Comparison of ENCODE assay signal across 10 cellular contexts in the genomic region with DNA sequence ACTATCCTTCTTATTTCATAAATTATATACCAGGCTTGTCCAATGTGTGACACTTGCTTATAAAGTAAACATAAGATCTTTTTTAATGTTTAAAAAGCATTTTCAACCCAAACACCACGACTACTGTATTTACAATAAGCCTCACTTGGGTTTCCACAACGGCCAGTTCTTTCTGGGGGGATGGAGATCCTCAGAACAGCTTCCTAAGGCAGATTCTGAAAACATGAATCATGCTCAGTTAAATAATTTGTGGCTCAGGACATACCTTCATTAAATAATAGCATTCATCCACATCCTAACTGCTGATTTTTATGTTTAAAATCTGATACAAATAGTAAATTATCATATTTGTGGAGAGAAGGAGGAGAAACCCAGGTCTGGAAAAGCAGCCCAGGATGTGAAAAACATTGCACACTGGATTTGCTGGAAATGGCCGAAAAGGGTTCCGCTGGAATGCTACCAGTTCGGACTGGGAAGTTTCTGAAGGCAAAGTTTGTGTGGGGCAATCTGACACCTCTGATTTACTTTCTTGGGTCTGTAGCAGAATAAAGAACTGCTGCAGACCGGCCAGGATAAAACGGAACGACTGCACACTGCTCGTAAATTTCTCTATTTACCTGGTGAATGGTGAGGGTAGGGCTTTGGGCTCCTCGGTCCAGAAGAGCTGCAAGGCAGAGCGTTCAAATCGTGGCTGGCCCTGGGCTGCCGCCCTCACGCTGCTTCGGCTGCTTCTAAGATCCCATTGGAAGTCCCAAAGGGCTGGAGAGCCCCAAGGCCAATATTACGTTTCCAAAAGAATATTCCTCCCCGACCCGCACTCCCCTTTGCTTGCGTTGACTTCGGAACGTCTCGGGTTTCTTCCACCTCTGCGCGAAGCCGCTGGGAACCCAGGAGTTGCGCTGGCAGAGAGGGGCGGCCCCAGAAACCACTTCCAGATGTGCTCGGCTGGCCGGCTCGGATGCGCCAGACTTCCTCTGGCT. TPM values are rescaled to one million over a fixed set of nuclear protein-coding genes. Genes with fewer than 3 reads are reported as not detected.
DNase-seq lines count a peak whose midpoint lies in the region; ATAC-seq, FAIRE-seq and TF ChIP-seq lines count a peak whose summit lies in the region.
"Had no signal": no experiment of that assay in that cellular context is flagged by ENCODE, and none has a peak within 500 bp of the region (broad histone marks: within the 10 kb centered on the region; RNA-seq: fewer than 3 reads in every experiment).

A gene with protein sequence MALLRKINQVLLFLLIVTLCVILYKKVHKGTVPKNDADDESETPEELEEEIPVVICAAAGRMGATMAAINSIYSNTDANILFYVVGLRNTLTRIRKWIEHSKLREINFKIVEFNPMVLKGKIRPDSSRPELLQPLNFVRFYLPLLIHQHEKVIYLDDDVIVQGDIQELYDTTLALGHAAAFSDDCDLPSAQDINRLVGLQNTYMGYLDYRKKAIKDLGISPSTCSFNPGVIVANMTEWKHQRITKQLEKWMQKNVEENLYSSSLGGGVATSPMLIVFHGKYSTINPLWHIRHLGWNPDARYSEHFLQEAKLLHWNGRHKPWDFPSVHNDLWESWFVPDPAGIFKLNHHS (minus strand): TSS at position 910 of the 980 bp plus-strand sequence. CDS start 30,539 bp downstream, outside the sequence.

- peak within 1 kb of the TSS; percentile 84 for H3K4me3 Mint-ChIP-seq in neural crest cell
- H3K4me3 Mint-ChIP-seq: natural killer cell treated with Interleukin-12 subunit alpha and Interleukin-12 subunit beta and Interleukin-15 and Interleukin-18, amount 100 ng/mL, for 72 hours had no signal

- H3K36me3 ChIP-seq in esophagus squamous epithelium = no peaks in the 10 kb centered on the region

- DNase-seq in GM03348 (ENCODE audit: low spot score) (peak; percentile 89), RPMI8226 (peak; percentile 38), esophagus squamous epithelium (lab: John Stamatoyannopoulos, UW) (no peak), neural crest cell (ENCODE audit: low read depth, low spot score) (peak; percentile 34), superior temporal gyrus (ENCODE audit: extremely low spot score) (no peak), GM19239 (ENCODE audit: insufficient read length, low spot score) (no peak)
- DNase-seq in activated effector memory CD4-positive, alpha-beta T cell treated with Interleukin-2 at 50 U/mL for 16 hours = no peak

- H3K27me3 ChIP-seq in esophagus squamous epithelium = peaks cover 0 to 26% (median 0%) of the 10 kb centered on the region in 4 donors

- H3K4me1 Mint-ChIP-seq in neural crest cell = peaks cover 35% of the 10 kb centered on the region

- no peak for FAIRE-seq in GM19239 (lab: Jason Lieb, UNC)

- H3K36me3 Mint-ChIP-seq in neural crest cell (ENCODE audit: low read depth) = no peaks in the 10 kb centered on the region
- H3K36me3 Mint-ChIP-seq: natural killer cell treated with Interleukin-12 subunit alpha and Interleukin-12 subunit beta and Interleukin-15 and Interleukin-18, amount 100 ng/mL, for 72 hours had no signal

- H3K27ac Mint-ChIP-seq in neural crest cell (ENCODE audit: unreplicated experiment) = no peak within 1 kb of the TSS
- H3K27ac Mint-ChIP-seq: natural killer cell treated with Interleukin-12 subunit alpha and Interleukin-12 subunit beta and Interleukin-15 and Interleukin-18, amount 100 ng/mL, for 72 hours had no signal

- WGBS in esophagus squamous epithelium, 2 donors = 13 to 39% methylated on average over 9 to 29 of the region's 31 CpGs

- peaks cover 35% of the 10 kb centered on the region for H3K27me3 Mint-ChIP-seq in neural crest cell (ENCODE audit: low read depth)

- ATAC-seq in HG02759 (IDR thresholded peaks at IDR 0.05; ENCODE audit: unreplicated experiment) = no peak

- intact Hi-C loops in esophagus squamous epithelium (cut with DNase I) = no loop called here

- peak within 1 kb of the TSS; percentile 20 to 60 (median 48) for H3K4me3 ChIP-seq in esophagus squamous epithelium

- no peaks in the 10 kb centered on the region for H3K9me3 Mint-ChIP-seq in neural crest cell
- H3K9me3 Mint-ChIP-seq: natural killer cell treated with Interleukin-12 subunit alpha and Interleukin-12 subunit beta and Interleukin-15 and Interleukin-18, amount 100 ng/mL, for 72 hours had no signal

- TF ChIP-seq POLR2A in esophagus squamous epithelium (IDR thresholded peaks at IDR 0.05) = no peak

- TF ChIP-seq CTCF in esophagus squamous epithelium (IDR thresholded peaks at IDR 0.05) = no peak
- no peak for TF ChIP-seq CTCF in neural crest cell (conservative IDR thresholded peaks at IDR 0.05)

- peak within 1 kb of the TSS in 3 of 4 donors; percentile 60 to 77 (median 67) for H3K27ac ChIP-seq in esophagus squamous epithelium
- H3K27ac ChIP-seq: KMS-11 had no signal

- no peaks in the 10 kb centered on the region for H3K9me3 ChIP-seq in esophagus squamous epithelium

- peaks cover 6 to 31% (median 9%) of the 10 kb centered on the region in 3 donors for H3K4me1 ChIP-seq in esophagus squamous epithelium

RNA-seq across cellular contexts. Expression of the gene that starts here (rescaled TPM):
- 1 to 10 TPM in 2 of 4 donors, under 1 TPM in 1, not detected in 1; 0.61 to 4.8 (median 2.7) TPM for total RNA-seq in esophagus squamous epithelium
- total RNA-seq in neural crest cell = 1.5 and 1.9 TPM in 2 replicates

Comparison
In these comparisons a context has a peak if more than half of its experiments do, and no peak if none do; other contexts are left out.
1. DNase-seq: peak in GM03348 (single experiment), RPMI8226 (single experiment) and neural crest cell (single experiment); none in esophagus squamous epithelium (single experiment), superior temporal gyrus (single experiment), activated effector memory CD4-positive, alpha-beta T cell treated with Interleukin-2 at 50 U/mL for 16 hours (single experiment) and GM19239 (single experiment).